Comparison of ENCODE assay signal across 21 cellular contexts in genomic region chr15:22227411-22227810, GRCh38.
"Had no signal": no experiment of that assay in that cellular context is flagged by ENCODE, and none has a peak within 500 bp of the region (broad histone marks: within the 10 kb centered on the region; RNA-seq: fewer than 3 reads in every experiment).

No MANE protein-coding gene starts in this region.

- DNase-seq: activated CD4-positive, alpha-beta T cell treated with anti-CD3 and anti-CD28 coated beads for 36 hours; activated CD4-positive, alpha-beta T cell treated with anti-CD3 and anti-CD28 coated beads, Interleukin-2, amount 50 U/mL, for 48 hours; activated gamma-delta T cell; activated naive CD4-positive, alpha-beta T cell treated with anti-CD3 and anti-CD28 coated beads, Interleukin-2, amount 50 U/mL, for 16 hours; anterior cingulate cortex; dermis blood vessel endothelial cell; effector CD4-positive, alpha-beta T cell; esophagus squamous epithelium; foreskin melanocyte; heart right ventricle; kidney glomerular epithelial cell; left lung; stimulated activated naive CD4-positive, alpha-beta T cell treated with Interleukin-2 at 50 U/mL for 16 hours; T-helper 2 cell; transverse colon had no signal

- H3K27ac ChIP-seq: epithelial cell of prostate, esophagus squamous epithelium, heart right ventricle, left lung, parathyroid adenoma, right atrium auricular region, transverse colon had no signal

- H3K4me3 Mint-ChIP-seq: activated CD4-positive, alpha-beta T cell treated with anti-CD3 and anti-CD28 coated beads for 36 hours; central memory CD8-positive, alpha-beta T cell; WTC11 had no signal

- H3K9me3 Mint-ChIP-seq: central memory CD8-positive, alpha-beta T cell had no signal

- H3K4me1 Mint-ChIP-seq: WTC11 had no signal

- H3K79me2 ChIP-seq: parathyroid adenoma had no signal

- H3K27me3 Mint-ChIP-seq: central memory CD8-positive, alpha-beta T cell had no signal

- ATAC-seq: activated CD4-positive, alpha-beta T cell treated with anti-CD3 and anti-CD28 coated beads for 36 hours; heart right ventricle; left lung; WTC11 had no signal

- H2AFZ ChIP-seq: parathyroid adenoma had no signal

- H3K27me3 ChIP-seq: esophagus squamous epithelium, left lung, right atrium auricular region, transverse colon had no signal

- H3K4me3 ChIP-seq: esophagus squamous epithelium, heart right ventricle, left lung, lung, right atrium auricular region, transverse colon had no signal

- H3K9ac ChIP-seq: parathyroid adenoma had no signal

- H3K9me3 ChIP-seq: heart right ventricle, left lung, right atrium auricular region, transverse colon had no signal

- H3K4me1 ChIP-seq: esophagus squamous epithelium, left lung, parathyroid adenoma, transverse colon had no signal

- H3K36me3 ChIP-seq: esophagus squamous epithelium, heart right ventricle, left lung, right atrium auricular region, transverse colon had no signal

- H3K27ac Mint-ChIP-seq: activated CD4-positive, alpha-beta T cell treated with anti-CD3 and anti-CD28 coated beads for 36 hours; WTC11 had no signal
